ENCODE assay signal across 8 cellular contexts in the genomic region with DNA sequence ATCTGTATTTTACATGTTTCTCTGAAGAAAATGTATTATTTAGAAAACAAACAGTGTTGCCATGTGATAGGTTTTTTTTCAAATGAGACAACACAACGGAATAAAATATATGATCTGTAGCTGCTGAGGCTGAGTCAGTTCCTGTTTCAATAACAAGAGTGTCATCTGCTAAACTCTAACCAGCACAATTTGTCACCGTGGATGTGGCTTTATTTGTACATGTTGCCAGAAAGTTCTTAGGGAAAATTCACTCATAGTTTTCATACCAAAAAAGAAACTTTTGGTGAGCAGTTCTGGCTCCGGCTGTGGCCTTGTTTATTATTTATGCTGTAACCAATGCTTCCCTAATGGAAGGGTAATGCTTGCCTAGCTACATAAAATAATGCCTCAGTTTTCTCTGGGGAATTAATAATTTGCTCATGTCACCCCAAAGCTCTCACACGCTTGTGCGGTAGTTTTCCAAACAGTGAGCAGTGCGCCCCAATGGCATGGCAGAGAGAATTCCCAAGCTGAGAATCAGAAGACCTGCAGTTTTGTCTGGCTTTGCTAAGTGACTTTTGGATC. TPM values are rescaled to one million over a fixed set of nuclear protein-coding genes. Genes with fewer than 3 reads are reported as not detected.
DNase-seq lines count a peak whose midpoint lies in the region; ATAC-seq and TF ChIP-seq lines count a peak whose summit lies in the region.

No MANE protein-coding gene starts in this region.

- H3K27ac Mint-ChIP-seq in activated naive CD8-positive, alpha-beta T cell treated with anti-CD3 and anti-CD28 coated beads, Interleukin-2, amount 50 U/mL, for 24 hours: no peak overlapping the region
- no peak overlapping the region for H3K27ac Mint-ChIP-seq in neural progenitor cell

- H3K4me3 ChIP-seq in GM08714 (ENCODE audit: low read length) (peak overlapping the region; percentile 40; the same call in 1 of the 2 replicates), OCI-LY3 (ENCODE audit: low read length) (peak overlapping the region; percentile 59), tibial artery (peak overlapping the region in 1 of 2 donors; percentile 1), neural progenitor cell (no peak overlapping the region)

- H3K9me3 Mint-ChIP-seq in activated naive CD8-positive, alpha-beta T cell treated with anti-CD3 and anti-CD28 coated beads, Interleukin-2, amount 50 U/mL, for 24 hours: no peaks in the 10 kb centered on the region
- no peaks in the 10 kb centered on the region for H3K9me3 Mint-ChIP-seq in neural progenitor cell

- intact Hi-C loops in tibial artery (cut with DNase I; ENCODE audit: low total_unique reads): no loop called here

- H2AFZ ChIP-seq in OCI-LY3 (ENCODE audit: low read depth, low read length): 0 out of 2 replicates have a peak overlapping the region, but pooled peaks have one; percentile 9
- no peak overlapping the region for H2AFZ ChIP-seq in neural progenitor cell (replicated peaks)

- TF ChIP-seq CTCF in OCI-LY3 (IDR thresholded peaks at IDR 0.05; ENCODE audit: low read depth, low read length): no peak
- TF ChIP-seq CTCF in tibial artery (IDR thresholded peaks at IDR 0.05): no peak
- TF ChIP-seq CTCF in neural progenitor cell (IDR thresholded peaks at IDR 0.05): no peak

- no peaks in the 10 kb centered on the region for H3F3A ChIP-seq in neural progenitor cell (ENCODE audit: low read depth)

- peak; percentile 39 for ATAC-seq in HG02610 (IDR thresholded peaks at IDR 0.05; ENCODE audit: unreplicated experiment)
- peak; percentile 31 for ATAC-seq in activated naive CD8-positive, alpha-beta T cell treated with anti-CD3 and anti-CD28 coated beads, Interleukin-2, amount 50 U/mL, for 24 hours

- no peaks in the 10 kb centered on the region for H3K36me3 Mint-ChIP-seq in activated naive CD8-positive, alpha-beta T cell treated with anti-CD3 and anti-CD28 coated beads, Interleukin-2, amount 50 U/mL, for 24 hours (ENCODE audit: low read depth)
- H3K36me3 Mint-ChIP-seq in neural progenitor cell: no peaks in the 10 kb centered on the region

- H3K27ac ChIP-seq in OCI-LY3 (ENCODE audit: low read length) (peak overlapping the region; percentile 79), tibial artery (peak overlapping the region; percentile 81 to 84), neural progenitor cell (no peak overlapping the region)

- H3K9me3 ChIP-seq in OCI-LY3 (ENCODE audit: insufficient read depth, low read length) (no peaks in the 10 kb centered on the region), tibial artery (no peaks in the 10 kb centered on the region), neural progenitor cell (ENCODE audit: low read depth) (no peaks in the 10 kb centered on the region)

- peak overlapping the region; percentile 66 for H3K4me3 Mint-ChIP-seq in activated naive CD8-positive, alpha-beta T cell treated with anti-CD3 and anti-CD28 coated beads, Interleukin-2, amount 50 U/mL, for 24 hours
- no peak overlapping the region for H3K4me3 Mint-ChIP-seq in neural progenitor cell

- no peak for DNase-seq in activated naive CD8-positive, alpha-beta T cell treated with anti-CD3 and anti-CD28 coated beads, Interleukin-2, amount 50 U/mL, for 24 hours
- DNase-seq in kidney tubule cell (ENCODE audit: low spot score): peak; percentile 98
- no peak for DNase-seq in tibial artery
- DNase-seq in neural progenitor cell (ENCODE audit: low spot score): no peak
- no peak for DNase-seq in NCI-H2107 (lab: John Stamatoyannopoulos, UW)

- H3K36me3 ChIP-seq in OCI-LY3 (replicated peaks; ENCODE audit: low read depth, low read length) (no peaks in the 10 kb centered on the region), tibial artery (no peaks in the 10 kb centered on the region), neural progenitor cell (no peaks in the 10 kb centered on the region)

- H3K27me3 ChIP-seq in OCI-LY3 (ENCODE audit: low read depth, low read length) (no peaks in the 10 kb centered on the region), tibial artery (no peaks in the 10 kb centered on the region), neural progenitor cell (no peaks in the 10 kb centered on the region)

- H4K20me1 ChIP-seq in OCI-LY3 (ENCODE audit: insufficient read depth, low read length) (no peaks in the 10 kb centered on the region), neural progenitor cell (ENCODE audit: low read depth) (no peaks in the 10 kb centered on the region)

- H3K4me1 Mint-ChIP-seq in activated naive CD8-positive, alpha-beta T cell treated with anti-CD3 and anti-CD28 coated beads, Interleukin-2, amount 50 U/mL, for 24 hours: peaks cover 10% of the 10 kb centered on the region
- H3K4me1 Mint-ChIP-seq in neural progenitor cell: peaks cover 48% of the 10 kb centered on the region

- H3K79me2 ChIP-seq in OCI-LY3 (ENCODE audit: low read length): no peaks in the 10 kb centered on the region
- no peaks in the 10 kb centered on the region for H3K79me2 ChIP-seq in neural progenitor cell (ENCODE audit: low read depth)

- peak overlapping the region; percentile 68 for H3K9ac ChIP-seq in OCI-LY3 (ENCODE audit: low read length)
- no peak overlapping the region for H3K9ac ChIP-seq in neural progenitor cell

- H3K4me2 ChIP-seq in OCI-LY3 (ENCODE audit: low read length) (peak overlapping the region; percentile 82), neural progenitor cell (no peak overlapping the region)

- H3K4me1 ChIP-seq in OCI-LY3 (ENCODE audit: low read length): peaks cover 72% of the 10 kb centered on the region
- H3K4me1 ChIP-seq in tibial artery: peaks cover 0 to 48% (median 31%) of the 10 kb centered on the region in 4 donors
- H3K4me1 ChIP-seq in neural progenitor cell: no peaks in the 10 kb centered on the region

- no peaks in the 10 kb centered on the region for H3K27me3 Mint-ChIP-seq in activated naive CD8-positive, alpha-beta T cell treated with anti-CD3 and anti-CD28 coated beads, Interleukin-2, amount 50 U/mL, for 24 hours
- H3K27me3 Mint-ChIP-seq in neural progenitor cell (ENCODE audit: insufficient read depth, low read depth): peaks cover 2% of the 10 kb centered on the region

RNA-seq across cellular contexts. Expression of a gene that starts 20.3 kb away (rescaled TPM):
- 8.7 and 11.9 TPM in 2 replicates for total RNA-seq in neural progenitor cell (ENCODE audit: low replicate concordance)
